Comparison of ENCODE assay signal across 30 cellular contexts in genomic region chr11:46604796-46605195, GRCh38.
"Had no signal": no experiment of that assay in that cellular context is flagged by ENCODE, and none has a peak within 500 bp of the region (broad histone marks: within the 10 kb centered on the region; RNA-seq: fewer than 3 reads in every experiment).

No MANE protein-coding gene starts in this region.

- ATAC-seq: activated T-cell treated with anti-CD3 and anti-CD28 coated beads, Interleukin-2, amount 50 U/mL, for 72 hours; K562 had no signal

- H3K27me3 Mint-ChIP-seq: activated CD4-positive, alpha-beta memory T cell treated with anti-CD3 and anti-CD28 coated beads for 36 hours; activated CD4-positive, alpha-beta T cell treated with anti-CD3 and anti-CD28 coated beads, Interleukin-2, amount 10 ng/mL, durations not matched to agents 7 days and 5 days; activated naive CD8-positive, alpha-beta T cell treated with anti-CD3 and anti-CD28 coated beads, Interleukin-2, amount 10 ng/mL, durations not matched to agents 7 days and 5 days had no signal

- H3K4me3 ChIP-seq: adrenal gland, breast epithelium, K562, Peyer's patch, SJCRH30 had no signal

- H3K36me3 ChIP-seq: breast epithelium, Peyer's patch, SJCRH30 had no signal

- H3K36me3 Mint-ChIP-seq: activated CD4-positive, alpha-beta memory T cell treated with anti-CD3 and anti-CD28 coated beads for 36 hours; activated naive CD8-positive, alpha-beta T cell treated with anti-CD3 and anti-CD28 coated beads, Interleukin-2, amount 10 ng/mL, durations not matched to agents 7 days and 5 days had no signal

- H3K9me3 ChIP-seq: adrenal gland, breast epithelium, Peyer's patch, SJCRH30, SK-N-SH had no signal

- DNase-seq: activated CD4-positive, alpha-beta memory T cell treated with anti-CD3 and anti-CD28 coated beads for 36 hours; activated CD4-positive, alpha-beta T cell treated with anti-CD3 and anti-CD28 coated beads, Interleukin-2, amount 10 ng/mL, durations not matched to agents 7 days and 5 days; activated CD4-positive, CD25-positive, alpha-beta regulatory T cell; activated CD8-positive, alpha-beta memory T cell treated with anti-CD3 and anti-CD28 coated beads, Interleukin-2, amount 50 U/mL, for 4 hours; activated gamma-delta T cell treated with Interleukin-2 at 50 U/mL for 16 hours; activated naive CD4-positive, alpha-beta T cell treated with anti-CD3 and anti-CD28 coated beads, Interleukin-2, amount 50 U/mL, for 16 hours; activated naive CD8-positive, alpha-beta T cell treated with anti-CD3 and anti-CD28 coated beads, Interleukin-2, amount 10 ng/mL, durations not matched to agents 7 days and 5 days; activated T-cell treated with anti-CD3 and anti-CD28 coated beads, Interleukin-2, amount 50 U/mL, for 72 hours; aorta; central memory CD4-positive, alpha-beta T cell; Kasumi-1; NCI-H1105 treated with DMSO at 0.1 percent for 48 hours; NCI-H146; NCI-H187 treated with DMSO at 0.1 percent for 48 hours; NCI-H2171; NCI-H2227 treated with DMSO at 0.1 percent for 48 hours; NCI-H446 treated with DMSO at 0.1 percent for 48 hours; NCI-H524 treated with DMSO at 0.1 percent for 48 hours; NK-92 treated with Interleukin-12 subunit alpha and Interleukin-12 subunit beta, amount 100 ng/mL, for 24 hours; Peyer's patch; Right ventricle myocardium superior; SJCRH30; SK-N-SH; T-helper 1 cell had no signal

- H3K4me1 Mint-ChIP-seq: activated CD4-positive, alpha-beta T cell treated with anti-CD3 and anti-CD28 coated beads, Interleukin-2, amount 10 ng/mL, durations not matched to agents 7 days and 5 days had no signal

- H3K27me3 ChIP-seq: adrenal gland, breast epithelium, Peyer's patch, SJCRH30 had no signal

- H3K9me3 Mint-ChIP-seq: activated CD4-positive, alpha-beta memory T cell treated with anti-CD3 and anti-CD28 coated beads for 36 hours; activated CD4-positive, alpha-beta T cell treated with anti-CD3 and anti-CD28 coated beads, Interleukin-2, amount 10 ng/mL, durations not matched to agents 7 days and 5 days; activated naive CD8-positive, alpha-beta T cell treated with anti-CD3 and anti-CD28 coated beads, Interleukin-2, amount 10 ng/mL, durations not matched to agents 7 days and 5 days; activated T-cell treated with anti-CD3 and anti-CD28 coated beads, Interleukin-2, amount 50 U/mL, for 72 hours; activated T-helper 2 cell treated with anti-CD3 and anti-CD28 coated beads, Interferon-gamma antibody, Interleukin-2, Interleukin-4, amounts not matched to agents 10 μg/mL and 5 μg/mL and 100 μg/mL, durations not matched to agents 14 hours and 24 hours and 36 hours had no signal

- H3K27ac Mint-ChIP-seq: activated CD4-positive, alpha-beta memory T cell treated with anti-CD3 and anti-CD28 coated beads for 36 hours; activated CD4-positive, alpha-beta T cell treated with anti-CD3 and anti-CD28 coated beads, Interleukin-2, amount 10 ng/mL, durations not matched to agents 7 days and 5 days; activated naive CD8-positive, alpha-beta T cell treated with anti-CD3 and anti-CD28 coated beads, Interleukin-2, amount 10 ng/mL, durations not matched to agents 7 days and 5 days; activated T-cell treated with anti-CD3 and anti-CD28 coated beads, Interleukin-2, amount 50 U/mL, for 72 hours; activated T-helper 2 cell treated with anti-CD3 and anti-CD28 coated beads, Interferon-gamma antibody, Interleukin-2, Interleukin-4, amounts not matched to agents 10 μg/mL and 5 μg/mL and 100 μg/mL, durations not matched to agents 14 hours and 24 hours and 36 hours had no signal

- H3K9ac ChIP-seq: SK-N-SH had no signal

- H3K4me3 Mint-ChIP-seq: activated CD4-positive, alpha-beta memory T cell treated with anti-CD3 and anti-CD28 coated beads for 36 hours; activated CD4-positive, alpha-beta T cell treated with anti-CD3 and anti-CD28 coated beads, Interleukin-2, amount 10 ng/mL, durations not matched to agents 7 days and 5 days; activated naive CD8-positive, alpha-beta T cell treated with anti-CD3 and anti-CD28 coated beads, Interleukin-2, amount 10 ng/mL, durations not matched to agents 7 days and 5 days; activated T-cell treated with anti-CD3 and anti-CD28 coated beads, Interleukin-2, amount 50 U/mL, for 72 hours had no signal

- H3K27ac ChIP-seq: adrenal gland, breast epithelium, Peyer's patch, RWPE1, SJCRH30, VCaP had no signal

- H3K4me2 ChIP-seq: SK-N-SH had no signal

- H3K4me1 ChIP-seq: Peyer's patch, SJCRH30 had no signal

- FAIRE-seq: K562 had no signal
